In the genomic region with DNA sequence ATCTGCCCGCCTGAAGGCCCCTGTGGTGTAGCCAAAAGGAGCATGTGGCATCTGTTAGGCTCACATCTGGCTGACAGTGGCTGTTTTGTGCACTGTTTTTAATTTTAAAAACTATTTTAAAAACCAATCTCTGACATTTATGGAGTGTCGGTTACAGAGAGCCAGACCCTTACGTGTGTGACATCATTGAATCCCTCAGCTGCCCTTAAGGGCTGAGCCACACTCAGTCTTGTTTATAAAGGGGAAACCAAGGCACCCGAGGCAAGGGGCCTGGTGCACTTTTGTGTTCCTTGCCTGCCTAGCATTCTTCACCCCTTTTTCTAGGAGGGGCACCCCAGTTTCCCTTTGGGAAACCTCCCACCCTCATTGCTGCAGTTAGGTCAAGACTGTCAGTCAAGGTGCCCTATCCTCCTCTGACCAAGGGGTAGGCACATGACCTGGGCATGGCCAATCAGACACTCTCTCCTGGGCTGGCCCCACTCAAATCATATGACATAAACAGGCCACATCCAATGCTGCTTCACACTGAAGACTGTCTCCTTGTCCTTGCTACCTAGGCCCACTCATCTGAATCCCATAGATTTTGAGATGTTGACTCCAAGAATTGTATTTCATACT, we compare ENCODE assay signal across 21 cellular contexts.
DNase-seq lines count a peak whose midpoint lies in the region; ATAC-seq and TF ChIP-seq lines count a peak whose summit lies in the region.
"Had no signal": no experiment of that assay in that cellular context is flagged by ENCODE, and none has a peak within 500 bp of the region (broad histone marks: within the 10 kb centered on the region; RNA-seq: fewer than 3 reads in every experiment).

No MANE protein-coding gene starts in this region.

- DNase-seq in AG10803 (ENCODE audit: low read depth) (peak; percentile 44), fibroblast of mammary gland (ENCODE audit: low read depth) (peak; percentile 16), osteoblast (ENCODE audit: insufficient read length, low spot score, missing footprints) (peak; percentile 27)
- DNase-seq: 8988T, DMS53, GDM1, GOT3, NCI-H1092 treated with DMSO at 0.1 percent for 48 hours, NCI-H146, NCI-H2029 treated with DMSO at 0.1 percent for 48 hours, NCI-H226, NCI-H510A treated with DMSO at 0.1 percent for 48 hours, NCI-H748 treated with DMSO at 0.1 percent for 48 hours, PC-9, RPMI8226, SHP77 had no signal

- H3K4me1 ChIP-seq in osteoblast (ENCODE audit: insufficient read depth, low read length): no peaks in the 10 kb centered on the region

- H3K4me2 ChIP-seq in osteoblast (ENCODE audit: insufficient read depth, low read length): no peak overlapping the region
- H3K4me2 ChIP-seq: KMS-11, PC-9 had no signal

- H3K27ac ChIP-seq in osteoblast (ENCODE audit: low read depth, low read length): no peak overlapping the region
- H3K27ac ChIP-seq: KMS-11, PC-9 had no signal

- H2AFZ ChIP-seq in osteoblast (ENCODE audit: low read length): no peak overlapping the region
- H2AFZ ChIP-seq: PC-9 had no signal

- H3K4me3 ChIP-seq in AG10803 (ENCODE audit: low read length) (no peak overlapping the region), fibroblast of mammary gland (ENCODE audit: control insufficient read depth, low read depth, low read length) (no peak overlapping the region), osteoblast (ENCODE audit: insufficient read depth, low read length) (no peak overlapping the region)
- H3K4me3 ChIP-seq: PC-9 had no signal

- H4K20me1 ChIP-seq in osteoblast (ENCODE audit: insufficient read depth, low read length): no peaks in the 10 kb centered on the region

- no peak for ATAC-seq in GM21367 (IDR thresholded peaks at IDR 0.05; ENCODE audit: unreplicated experiment)
- no peak for ATAC-seq in GM21576 (IDR thresholded peaks at IDR 0.05; ENCODE audit: unreplicated experiment)
- no peak for ATAC-seq in GM21723 (IDR thresholded peaks at IDR 0.05; ENCODE audit: unreplicated experiment)

- H3K27me3 ChIP-seq in osteoblast (ENCODE audit: insufficient read depth, low read length): peaks cover 9% of the 10 kb centered on the region

- no peak for TF ChIP-seq RAD21 in Ishikawa (IDR thresholded peaks at IDR 0.05; ENCODE audit: low read depth)

- TF ChIP-seq CTCF in AG10803 (conservative IDR thresholded peaks at IDR 0.05; ENCODE audit: low read length) (no peak), fibroblast of mammary gland (conservative IDR thresholded peaks at IDR 0.05; ENCODE audit: control insufficient read depth, insufficient read depth, low read depth, low read length) (no peak), osteoblast (IDR thresholded peaks at IDR 0.05; ENCODE audit: extremely low read depth, low read depth, low read length) (no peak)

- no peak for TF ChIP-seq EP300 in Ishikawa (IDR thresholded peaks at IDR 0.05; ENCODE audit: borderline replicate concordance)

- H3K9me3 ChIP-seq in osteoblast (ENCODE audit: low read depth, low read length): no peaks in the 10 kb centered on the region

- H3K79me2 ChIP-seq in osteoblast (ENCODE audit: insufficient read depth, low read length): no peaks in the 10 kb centered on the region

- H3K36me3 ChIP-seq in osteoblast (ENCODE audit: insufficient read depth, low read length): no peaks in the 10 kb centered on the region

TF ChIP-seq in Ishikawa, 13 proteins besides CTCF, POLR2A, EP300 and RAD21:
- no peak for TF ChIP-seq CREB1 (IDR thresholded peaks at IDR 0.05; ENCODE audit: low read depth)
- TF ChIP-seq, protein P1, sequence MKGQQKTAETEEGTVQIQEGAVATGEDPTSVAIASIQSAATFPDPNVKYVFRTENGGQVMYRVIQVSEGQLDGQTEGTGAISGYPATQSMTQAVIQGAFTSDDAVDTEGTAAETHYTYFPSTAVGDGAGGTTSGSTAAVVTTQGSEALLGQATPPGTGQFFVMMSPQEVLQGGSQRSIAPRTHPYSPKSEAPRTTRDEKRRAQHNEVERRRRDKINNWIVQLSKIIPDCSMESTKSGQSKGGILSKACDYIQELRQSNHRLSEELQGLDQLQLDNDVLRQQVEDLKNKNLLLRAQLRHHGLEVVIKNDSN (IDR thresholded peaks at IDR 0.05): peak; percentile 72
- TF ChIP-seq YY1 (IDR thresholded peaks at IDR 0.05; ENCODE audit: low read depth): no peak
- TF ChIP-seq, protein P2, sequence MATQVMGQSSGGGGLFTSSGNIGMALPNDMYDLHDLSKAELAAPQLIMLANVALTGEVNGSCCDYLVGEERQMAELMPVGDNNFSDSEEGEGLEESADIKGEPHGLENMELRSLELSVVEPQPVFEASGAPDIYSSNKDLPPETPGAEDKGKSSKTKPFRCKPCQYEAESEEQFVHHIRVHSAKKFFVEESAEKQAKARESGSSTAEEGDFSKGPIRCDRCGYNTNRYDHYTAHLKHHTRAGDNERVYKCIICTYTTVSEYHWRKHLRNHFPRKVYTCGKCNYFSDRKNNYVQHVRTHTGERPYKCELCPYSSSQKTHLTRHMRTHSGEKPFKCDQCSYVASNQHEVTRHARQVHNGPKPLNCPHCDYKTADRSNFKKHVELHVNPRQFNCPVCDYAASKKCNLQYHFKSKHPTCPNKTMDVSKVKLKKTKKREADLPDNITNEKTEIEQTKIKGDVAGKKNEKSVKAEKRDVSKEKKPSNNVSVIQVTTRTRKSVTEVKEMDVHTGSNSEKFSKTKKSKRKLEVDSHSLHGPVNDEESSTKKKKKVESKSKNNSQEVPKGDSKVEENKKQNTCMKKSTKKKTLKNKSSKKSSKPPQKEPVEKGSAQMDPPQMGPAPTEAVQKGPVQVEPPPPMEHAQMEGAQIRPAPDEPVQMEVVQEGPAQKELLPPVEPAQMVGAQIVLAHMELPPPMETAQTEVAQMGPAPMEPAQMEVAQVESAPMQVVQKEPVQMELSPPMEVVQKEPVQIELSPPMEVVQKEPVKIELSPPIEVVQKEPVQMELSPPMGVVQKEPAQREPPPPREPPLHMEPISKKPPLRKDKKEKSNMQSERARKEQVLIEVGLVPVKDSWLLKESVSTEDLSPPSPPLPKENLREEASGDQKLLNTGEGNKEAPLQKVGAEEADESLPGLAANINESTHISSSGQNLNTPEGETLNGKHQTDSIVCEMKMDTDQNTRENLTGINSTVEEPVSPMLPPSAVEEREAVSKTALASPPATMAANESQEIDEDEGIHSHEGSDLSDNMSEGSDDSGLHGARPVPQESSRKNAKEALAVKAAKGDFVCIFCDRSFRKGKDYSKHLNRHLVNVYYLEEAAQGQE (IDR thresholded peaks at IDR 0.05; ENCODE audit: low read depth): no peak
